14 cellular contexts compared by ENCODE assay signal in the genomic region with DNA sequence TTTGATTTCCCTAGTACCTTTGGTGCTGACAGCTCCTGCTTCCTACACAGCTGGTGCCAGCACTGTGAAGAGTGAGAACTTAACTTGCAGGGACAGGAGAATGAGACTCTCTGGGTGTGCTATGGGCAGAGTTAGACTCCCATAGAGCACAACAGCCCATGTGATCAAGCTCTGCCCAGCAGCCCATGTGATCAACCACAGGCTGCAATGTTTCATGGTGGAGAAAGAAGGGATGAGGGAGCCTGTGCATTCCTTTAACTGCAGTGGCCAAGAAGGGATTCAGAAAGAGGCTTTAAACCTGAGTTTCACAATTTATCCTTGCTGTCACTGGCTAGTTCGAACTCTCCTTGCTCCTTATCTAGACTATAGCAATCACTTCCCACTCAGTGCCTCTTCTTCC.
DNase-seq lines count a peak whose midpoint lies in the region; ATAC-seq and TF ChIP-seq lines count a peak whose summit lies in the region.
"Had no signal": no experiment of that assay in that cellular context is flagged by ENCODE, and none has a peak within 500 bp of the region (broad histone marks: within the 10 kb centered on the region; RNA-seq: fewer than 3 reads in every experiment).

No MANE protein-coding gene starts in this region.

- DNase-seq in EL (peak; percentile 12), NCI-H69 (lab: John Stamatoyannopoulos, UW) (peak; percentile 39), T-helper 9 cell (no peak)
- DNase-seq in effector CD8-positive, alpha-beta T cell (lab: John Stamatoyannopoulos, UW), result no peak
- DNase-seq in activated CD4-positive, CD25-positive, alpha-beta regulatory T cell treated with anti-CD3 and anti-CD28 coated beads, Interleukin-2, amount 50 U/mL, for 72 hours, result no peak
- DNase-seq: amniotic stem cell, BE2C, DMS153, NCI-H2107, NCI-H774 had no signal

- peak overlapping the region; percentile 27 for H3K27ac Mint-ChIP-seq in dendritic cell treated with granulocyte-macrophage colony-stimulating factor and Interleukin-4, amounts not matched to agents 40 ng/mL and 50 ng/mL, for 4 days
- peak overlapping the region; percentile 53 to 99 (median 96) for H3K27ac Mint-ChIP-seq in nephron
- H3K27ac Mint-ChIP-seq: activated T-helper 1 cell treated with anti-CD3 and anti-CD28 coated beads, Interleukin-12 subunit alpha, Interleukin-12 subunit beta, Interleukin-2, Interleukin-4 antibody, amounts not matched to agents 30 ng/mL and 10 ng/mL and 1 ng/mL, durations not matched to agents 14 hours and 24 hours and 36 hours had no signal

- H3K4me3 Mint-ChIP-seq in dendritic cell treated with granulocyte-macrophage colony-stimulating factor and Interleukin-4, amounts not matched to agents 40 ng/mL and 50 ng/mL, for 4 days, result no peak overlapping the region
- peak overlapping the region in 1 of 3 experiments; percentile 42 for H3K4me3 Mint-ChIP-seq in nephron
- H3K4me3 Mint-ChIP-seq: activated T-helper 1 cell treated with anti-CD3 and anti-CD28 coated beads, Interleukin-12 subunit alpha, Interleukin-12 subunit beta, Interleukin-2, Interleukin-4 antibody, amounts not matched to agents 30 ng/mL and 10 ng/mL and 1 ng/mL, durations not matched to agents 14 hours and 24 hours and 36 hours had no signal

- H3K4me1 Mint-ChIP-seq in dendritic cell treated with granulocyte-macrophage colony-stimulating factor and Interleukin-4, amounts not matched to agents 40 ng/mL and 50 ng/mL, for 4 days (ENCODE audit: low read depth), result peaks cover 43% of the 10 kb centered on the region
- H3K4me1 Mint-ChIP-seq in nephron, result peaks cover 48% of the 10 kb centered on the region

- no peak for ATAC-seq in HG03025 (IDR thresholded peaks at IDR 0.05; ENCODE audit: low FRiP score, unreplicated experiment)

- intact Hi-C loops in dendritic cell treated with granulocyte-macrophage colony-stimulating factor and Interleukin-4, amounts not matched to agents 40 ng/mL and 50 ng/mL, for 4 days (cut with micrococcal nuclease), result loop anchor here (10.0 kb wide), 1 partner anchor 47 kb away; no protein-coding TSS in a partner anchor

- H3K9me3 Mint-ChIP-seq in dendritic cell treated with granulocyte-macrophage colony-stimulating factor and Interleukin-4, amounts not matched to agents 40 ng/mL and 50 ng/mL, for 4 days, result no peaks in the 10 kb centered on the region
- peaks cover 10% of the 10 kb centered on the region for H3K9me3 Mint-ChIP-seq in nephron

- H3K27me3 Mint-ChIP-seq in dendritic cell treated with granulocyte-macrophage colony-stimulating factor and Interleukin-4, amounts not matched to agents 40 ng/mL and 50 ng/mL, for 4 days, result peaks cover 21% of the 10 kb centered on the region
- no peaks in the 10 kb centered on the region for H3K27me3 Mint-ChIP-seq in nephron (ENCODE audit: low read depth)

- no peak for TF ChIP-seq CTCF in nephron (IDR thresholded peaks at IDR 0.05; ENCODE audit: unreplicated experiment in 3 of 3)

- H3K36me3 Mint-ChIP-seq in dendritic cell treated with granulocyte-macrophage colony-stimulating factor and Interleukin-4, amounts not matched to agents 40 ng/mL and 50 ng/mL, for 4 days (ENCODE audit: low read depth), result no peaks in the 10 kb centered on the region
- peaks cover 3% of the 10 kb centered on the region for H3K36me3 Mint-ChIP-seq in nephron (ENCODE audit: low read depth)

Comparison
In these comparisons a context has a peak if more than half of its experiments do, and no peak if none do; other contexts are left out.
1. DNase-seq: peak in EL (single experiment) and NCI-H69 (single experiment); none in T-helper 9 cell (single experiment), effector CD8-positive, alpha-beta T cell (single experiment) and activated CD4-positive, CD25-positive, alpha-beta regulatory T cell treated with anti-CD3 and anti-CD28 coated beads, Interleukin-2, amount 50 U/mL, for 72 hours (single experiment).